Comparison of ENCODE assay signal across 11 cellular contexts in genomic region chr17:43556292-43556691, GRCh38. TPM values are rescaled to one million over a fixed set of nuclear protein-coding genes. Genes with fewer than 3 reads are reported as not detected.
DNase-seq lines count a peak whose midpoint lies in the region; ATAC-seq and TF ChIP-seq lines count a peak whose summit lies in the region.
"Had no signal": no experiment of that assay in that cellular context is flagged by ENCODE, and none has a peak within 500 bp of the region (broad histone marks: within the 10 kb centered on the region; RNA-seq: fewer than 3 reads in every experiment).

No MANE protein-coding gene starts in this region.

- intact Hi-C loops in heart right ventricle (cut with DNase I) (no loop called here), cardiac septum (cut with DNase I) (no loop called here), OCI-LY7 (cut with micrococcal nuclease; ENCODE audit: unreplicated experiment) (no loop called here)

- H3K4me2 ChIP-seq in OCI-LY7 (ENCODE audit: low read length): no peak overlapping the region

- BruUV-seq in OCI-LY7 (replicated peaks; lab: Mats Ljungman, UMichigan): no TSS peak

- no peaks in the 10 kb centered on the region for H3K9me2 ChIP-seq in OCI-LY7 (ENCODE audit: insufficient read depth, low read length)

- H2AFZ ChIP-seq in OCI-LY7 (ENCODE audit: low read length): no peak overlapping the region

- no peaks in the 10 kb centered on the region for H3K79me2 ChIP-seq in OCI-LY7 (ENCODE audit: insufficient read depth, low read depth, low read length)

- H3K36me3 ChIP-seq in heart right ventricle (no peaks in the 10 kb centered on the region), OCI-LY7 (ENCODE audit: insufficient read depth, low read length) (no peaks in the 10 kb centered on the region)

- H3K4me3 ChIP-seq in heart right ventricle: no peak overlapping the region
- H3K4me3 ChIP-seq in OCI-LY7 (ENCODE audit: low read depth, low read length, poor library complexity, severe bottlenecking): no peak overlapping the region

- CTCF ChIA-PET in OCI-LY7 (lab: Charles Lee; ENCODE audit: unreplicated experiment): no interaction called here

- DNase-seq in heart right ventricle (no peak), cardiac septum (ENCODE audit: low spot score) (no peak), SKM-1 treated with dmso at 0.1 percent for 144 hours (lab: John Stamatoyannopoulos, UW; ENCODE audit: unreplicated experiment) (peak; percentile 80), islet precursor cell (peak; percentile 84), ureter (ENCODE audit: low spot score) (peak; percentile 62), NCI-H69 (lab: John Stamatoyannopoulos, UW) (no peak), OCI-LY7 (ENCODE audit: low spot score) (no peak)
- DNase-seq: activated B cell treated with CpG ODN at 0.5 μM for 24 hours; CD4-positive, CD25-positive, alpha-beta regulatory T cell; NCI-H1417 treated with DMSO at 0.1 percent for 48 hours had no signal

- H3K4me1 ChIP-seq in heart right ventricle (peaks cover 0 to 23% (median 5%) of the 10 kb centered on the region in 9 donors), OCI-LY7 (ENCODE audit: insufficient read depth, low read length, poor library complexity, severe bottlenecking) (no peaks in the 10 kb centered on the region)

- 63 to 67% methylated on average over 5 of the region's 5 CpGs for WGBS in heart right ventricle, 2 donors

- H3K9me3 ChIP-seq in heart right ventricle: no peaks in the 10 kb centered on the region
- no peaks in the 10 kb centered on the region for H3K9me3 ChIP-seq in OCI-LY7 (ENCODE audit: low read length)

- ATAC-seq in heart right ventricle (peak in 5 of 8 donors; percentile 33 to 46 (median 41)), HG03439 (IDR thresholded peaks at IDR 0.05; ENCODE audit: unreplicated experiment) (no peak)

- peaks cover 0 to 20% (median 0%) of the 10 kb centered on the region in 7 donors for H3K27me3 ChIP-seq in heart right ventricle

- POLR2A ChIA-PET in OCI-LY7 (lab: Charles Lee): interaction anchor here (0.6 kb wide), 2 partner anchors 44 to 270 kb away, joined by 3 to 4 read pairs; no protein-coding TSS in a partner anchor

- TF ChIP-seq CTCF in heart right ventricle (IDR thresholded peaks at IDR 0.05) (no peak), OCI-LY7 (conservative IDR thresholded peaks at IDR 0.05; ENCODE audit: low read length) (no peak)

- H3K27ac ChIP-seq in heart right ventricle (no peak overlapping the region), OCI-LY7 (ENCODE audit: low read depth, low read length, poor library complexity, severe bottlenecking) (no peak overlapping the region)

- no peaks in the 10 kb centered on the region for H4K20me1 ChIP-seq in OCI-LY7 (ENCODE audit: insufficient read depth, low read length)

RNA-seq across cellular contexts. Expression of gene ETV4, which starts 10.2 kb away (rescaled TPM):
- 1 to 10 TPM in 3 of 10 donors, under 1 TPM in 6, not detected in 1; 0.40 to 1.6 (median 0.76) TPM for total RNA-seq in heart right ventricle
- 1 to 10 TPM in 1 of 2 donors, under 1 TPM in 1; 0.59 to 2.8 TPM for polyA plus RNA-seq in heart right ventricle
- 3.5 TPM for total RNA-seq in cardiac septum
- 3.7 TPM for total RNA-seq in ureter
- total RNA-seq in OCI-LY7 (2014; rRNA removed; shearing (Covaris generic)): not detected in 2 replicates
- total RNA-seq in OCI-LY7 (2022): not detected in 2 replicates
- total RNA-seq: activated B cell treated with CpG ODN at 0.5 μM for 24 hours; CD4-positive, CD25-positive, alpha-beta regulatory T cell had no signal
- polyA plus RNA-seq: CD4-positive, CD25-positive, alpha-beta regulatory T cell had no signal

Comparison
In these comparisons a context has a peak if more than half of its experiments do, and no peak if none do; other contexts are left out.
1. DNase-seq: peak in SKM-1 treated with dmso at 0.1 percent for 144 hours (single experiment), islet precursor cell (single experiment) and ureter (single experiment); none in heart right ventricle (0 of 2), cardiac septum (single experiment), NCI-H69 (single experiment) and OCI-LY7 (single experiment).